Comparison of ENCODE assay signal across 8 cellular contexts in genomic region chr6:31462964-31463940, GRCh38. TPM values are rescaled to one million over a fixed set of nuclear protein-coding genes. Genes with fewer than 3 reads are reported as not detected.
DNase-seq lines count a peak whose midpoint lies in the region; ATAC-seq, FAIRE-seq and TF ChIP-seq lines count a peak whose summit lies in the region.

No MANE protein-coding gene starts in this region.

- 21 to 23% methylated on average over 29 of the region's 29 CpGs for WGBS in pancreas, 2 donors

- H3K4me1 ChIP-seq in CD8-positive, alpha-beta T cell (ENCODE audit: insufficient read depth, low read length): peaks cover 48% of the 10 kb centered on the region
- peaks cover 0 to 11% (median 0%) of the 10 kb centered on the region in 3 donors for H3K4me1 ChIP-seq in pancreas
- peaks cover 4 to 15% of the 10 kb centered on the region in 2 donors for H3K4me1 ChIP-seq in thoracic aorta (ENCODE audit: control insufficient read depth in 1 of 2, low read depth in 2 of 2)

- peak; percentile 93 for ATAC-seq in CD8-positive, alpha-beta T cell
- ATAC-seq in GM19467 (IDR thresholded peaks at IDR 0.05; ENCODE audit: unreplicated experiment) (peak; percentile 85), pancreas (peak; percentile 99 to 100 (median 100)), thoracic aorta (ENCODE audit: insufficient number of reproducible peaks, low FRiP score, low read depth) (peak; percentile 66)

- peaks cover 67% of the 10 kb centered on the region for H3K4me1 Mint-ChIP-seq in CD8-positive, alpha-beta T cell (ENCODE audit: low read depth)

- no peak overlapping the region for H3K9ac ChIP-seq in SK-N-MC (ENCODE audit: insufficient read length)

- H3K27ac ChIP-seq in CD8-positive, alpha-beta T cell (ENCODE audit: low read depth, low read length): peak overlapping the region; percentile 89
- H3K27ac ChIP-seq in SK-N-MC (no peak overlapping the region), pancreas (peak overlapping the region in 3 of 4 donors; percentile 9 to 62 (median 15)), thoracic aorta (peak overlapping the region in 1 of 2 donors; percentile 49)

- peak overlapping the region; percentile 100 for H3K4me3 Mint-ChIP-seq in CD8-positive, alpha-beta T cell

- no peaks in the 10 kb centered on the region for H3K27me3 Mint-ChIP-seq in CD8-positive, alpha-beta T cell (ENCODE audit: low read depth)

- no peaks in the 10 kb centered on the region for H3K27me3 ChIP-seq in CD8-positive, alpha-beta T cell (ENCODE audit: insufficient read depth, low read length)
- H3K27me3 ChIP-seq in pancreas (no peaks in the 10 kb centered on the region), thoracic aorta (replicated peaks; ENCODE audit: insufficient read depth) (no peaks in the 10 kb centered on the region)

- H3K36me3 ChIP-seq in CD8-positive, alpha-beta T cell (ENCODE audit: insufficient read depth, low read length): peaks cover 5% of the 10 kb centered on the region
- H3K36me3 ChIP-seq in SK-N-MC (ENCODE audit: insufficient read depth, low read length): no peaks in the 10 kb centered on the region
- H3K36me3 ChIP-seq in pancreas: no peaks in the 10 kb centered on the region
- H3K36me3 ChIP-seq in thoracic aorta: no peaks in the 10 kb centered on the region

- peak; percentile 81 to 93 (median 90) for DNase-seq in CD8-positive, alpha-beta T cell
- peak; percentile 58 for DNase-seq in HT1080 (ENCODE audit: low read depth)
- peak; percentile 28 for DNase-seq in SK-N-MC (ENCODE audit: low read depth, low spot score)
- DNase-seq in activated naive CD8-positive, alpha-beta T cell treated with anti-CD3 and anti-CD28 coated beads, Interleukin-2, amount 50 U/mL, for 16 hours (ENCODE audit: low read depth, low spot score): peak; percentile 72
- peak; percentile 93 for DNase-seq in cardiac septum (ENCODE audit: low spot score)
- peak; percentile 86 to 91 (median 87) for DNase-seq in pancreas
- peak; percentile 79 for DNase-seq in thoracic aorta (ENCODE audit: low spot score)

- TF ChIP-seq CTCF in CD8-positive, alpha-beta T cell (IDR thresholded peaks at IDR 0.05): no peak
- TF ChIP-seq CTCF in pancreas (IDR thresholded peaks at IDR 0.05) (no peak), thoracic aorta (IDR thresholded peaks at IDR 0.05) (no peak)

- peak overlapping the region; percentile 82 for H3K4me3 ChIP-seq in CD8-positive, alpha-beta T cell (ENCODE audit: low read depth, low read length)
- H3K4me3 ChIP-seq in SK-N-MC: peak overlapping the region; percentile 61
- peak overlapping the region in 3 of 4 donors; percentile 34 to 45 (median 39) for H3K4me3 ChIP-seq in pancreas
- H3K4me3 ChIP-seq in thoracic aorta: peak overlapping the region; percentile 74

- intact Hi-C loops in CD8-positive, alpha-beta T cell (cut with DNase I, micrococcal nuclease): loop anchor here (1.0 to 2.0 kb wide), 5 partner anchors 30 to 266 kb away; no protein-coding TSS in a partner anchor
- intact Hi-C loops in cardiac septum (cut with DNase I): no loop called here
- intact Hi-C loops in pancreas (cut with DNase I): no loop called here

- H3K27ac Mint-ChIP-seq in CD8-positive, alpha-beta T cell: peak overlapping the region; percentile 98

- no peaks in the 10 kb centered on the region for H3K9me3 Mint-ChIP-seq in CD8-positive, alpha-beta T cell

- CTCF ChIA-PET in CD8-positive, alpha-beta T cell (lab: Charles Lee): interaction anchor here (0.7 to 0.9 kb wide), 4 partner anchors 21 to 135 kb away, joined by 3 read pairs; no protein-coding TSS in a partner anchor

- H3K36me3 Mint-ChIP-seq in CD8-positive, alpha-beta T cell: peaks cover 51% of the 10 kb centered on the region

- POLR2A ChIA-PET in CD8-positive, alpha-beta T cell (lab: Charles Lee): interaction anchor here (0.6 to 1.6 kb wide), 10 partner anchors 11 to 1808 kb away, joined by 3 to 4 read pairs (median 3); partner anchors contain the start of genes EHMT2, MICA and VPS52

- no peak for FAIRE-seq in pancreas (lab: Jason Lieb, UNC)

- no peaks in the 10 kb centered on the region for H3K9me3 ChIP-seq in CD8-positive, alpha-beta T cell (ENCODE audit: low read length)
- H3K9me3 ChIP-seq in SK-N-MC (ENCODE audit: low read depth, low read length) (no peaks in the 10 kb centered on the region), pancreas (no peaks in the 10 kb centered on the region), thoracic aorta (no peaks in the 10 kb centered on the region)

RNA-seq across cellular contexts. Expression of gene MICB, which starts 34.7 kb away (rescaled TPM):
- total RNA-seq in CD8-positive, alpha-beta T cell: 10 to 100 TPM; 14.4 to 15.3 TPM
- not detected in 2 replicates for total RNA-seq in HT1080 (2014; rRNA removed; shearing (Covaris generic))
- polyA plus RNA-seq in HT1080 (2015; cell fraction: cytosol; rRNA removed): 0.12 TPM in 1 of 2 replicates, not detected in the other
- not detected in 2 replicates for polyA plus RNA-seq in HT1080 (2015; cell fraction: nucleus; rRNA removed)
- 1.9 TPM for total RNA-seq in cardiac septum
- total RNA-seq in pancreas: 1 to 10 TPM in 2 of 6 donors, under 1 TPM in 4; 0.24 to 1.7 (median 0.51) TPM
- under 1 TPM; 0.23 to 0.76 TPM for polyA plus RNA-seq in pancreas
- total RNA-seq in thoracic aorta: 1 to 10 TPM; 4.1 to 6.6 TPM

RNA-seq across cellular contexts. Expression of gene MICA, which starts 59.9 kb away (rescaled TPM):
- total RNA-seq in CD8-positive, alpha-beta T cell: 1 to 10 TPM; 5.8 to 6.2 TPM
- total RNA-seq in HT1080 (2014; rRNA removed; shearing (Covaris generic)): 24.9 and 25.6 TPM in 2 replicates
- polyA plus RNA-seq in HT1080 (2015; cell fraction: cytosol; rRNA removed): 14.3 and 15.4 TPM in 2 replicates
- 18.9 and 20.4 TPM in 2 replicates for polyA plus RNA-seq in HT1080 (2015; cell fraction: nucleus; rRNA removed)
- total RNA-seq in cardiac septum (12.7 TPM), pancreas (10 to 100 TPM in 1 of 6 donors, 1 to 10 TPM in 5; 4.8 to 15.8 (median 5.7) TPM), thoracic aorta (10 to 100 TPM; 15.0 to 16.4 TPM)
- polyA plus RNA-seq in pancreas: 10 to 100 TPM; 13.6 to 22.6 TPM

Comparison
In these comparisons a context has a peak if more than half of its experiments do, and no peak if none do; other contexts are left out.
1. DNase-seq: peak in every context shown above with its lines; median percentile 93 in cardiac septum; 90 in CD8-positive, alpha-beta T cell; 87 in pancreas; 79 in thoracic aorta; 72 in activated naive CD8-positive, alpha-beta T cell treated with anti-CD3 and anti-CD28 coated beads, Interleukin-2, amount 50 U/mL, for 16 hours; 58 in HT1080; 28 in SK-N-MC.
2. intact Hi-C loops: an anchor here in CD8-positive, alpha-beta T cell (1.0 to 2.0 kb wide); none called in cardiac septum and pancreas.